Comparison of ENCODE assay signal across 18 cellular contexts in the genomic region with DNA sequence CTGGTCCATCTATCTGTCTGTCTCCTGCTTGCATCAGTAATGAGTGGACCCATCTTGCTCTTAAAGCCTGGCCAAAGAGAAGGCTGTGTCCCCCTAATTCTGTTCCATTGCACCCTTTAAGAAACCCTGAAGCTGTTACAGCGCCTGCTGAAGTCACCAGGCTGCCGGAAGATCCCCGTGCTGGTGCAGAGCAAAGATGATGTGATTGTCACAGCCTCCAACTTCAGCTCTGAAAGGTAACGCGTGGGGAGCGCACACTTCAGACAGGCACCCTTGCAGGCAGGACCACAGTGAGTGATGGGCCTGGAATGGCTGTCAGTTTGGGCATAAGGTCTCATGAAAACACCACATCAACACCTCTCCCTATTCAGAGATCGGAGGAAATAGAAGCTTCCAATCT. TPM values are rescaled to one million over a fixed set of nuclear protein-coding genes. Genes with fewer than 3 reads are reported as not detected.
DNase-seq lines count a peak whose midpoint lies in the region; ATAC-seq and TF ChIP-seq lines count a peak whose summit lies in the region.
"Had no signal": no experiment of that assay in that cellular context is flagged by ENCODE, and none has a peak within 500 bp of the region (broad histone marks: within the 10 kb centered on the region; RNA-seq: fewer than 3 reads in every experiment).

No MANE protein-coding gene starts in this region.

- H3K9me3 ChIP-seq in hepatocyte (ENCODE audit: low read depth), result no peaks in the 10 kb centered on the region
- H3K9me3 ChIP-seq: BLaER1 treated with 17β-estradiol and CSF1 and Interleukin-3, amounts not matched to agents 10 nM and 100 nM; HAP-1; SJCRH30 had no signal

- H3K27me3 Mint-ChIP-seq in activated CD4-positive, alpha-beta T cell treated with anti-CD3 and anti-CD28 coated beads, Interleukin-2, amount 10 ng/mL, durations not matched to agents 24 days and 14 days, result no peaks in the 10 kb centered on the region
- no peaks in the 10 kb centered on the region for H3K27me3 Mint-ChIP-seq in IgD-negative memory B cell

- no peaks in the 10 kb centered on the region for H3K4me1 ChIP-seq in hepatocyte (ENCODE audit: insufficient read depth)
- H3K4me1 ChIP-seq: HAP-1, SJCRH30 had no signal

- DNase-seq in activated CD4-positive, alpha-beta T cell treated with anti-CD3 and anti-CD28 coated beads, Interleukin-2, amount 10 ng/mL, durations not matched to agents 24 days and 14 days, result no peak
- no peak for DNase-seq in activated CD4-positive, alpha-beta T cell treated with anti-CD3 and anti-CD28 coated beads, Interleukin-2, amount 50 U/mL, for 48 hours
- peak in 22 of 42 donors; percentile 47 to 80 (median 61) for DNase-seq in head of caudate nucleus
- no peak for DNase-seq in stimulated activated effector memory CD8-positive, alpha-beta T cell treated with anti-CD3 and anti-CD28 coated beads, Interleukin-12 subunit alpha, Interleukin-12 subunit beta, amount 100 ng/mL, for 72 hours (ENCODE audit: low spot score in 2 of 2)
- no peak for DNase-seq in OCI-M2 (lab: John Stamatoyannopoulos, UW; ENCODE audit: unreplicated experiment)
- no peak for DNase-seq in hepatocyte (ENCODE audit: low spot score)
- DNase-seq: 8988T; CD8-positive, alpha-beta T cell; NCI-H226; NCI-H510A treated with DMSO at 0.1 percent for 48 hours; NCI-H774; NK-92 treated with Interleukin-12 subunit alpha and Interleukin-12 subunit beta, amount 100 ng/mL, for 24 hours had no signal

- no peaks in the 10 kb centered on the region for H3K9me3 Mint-ChIP-seq in activated CD4-positive, alpha-beta T cell treated with anti-CD3 and anti-CD28 coated beads, Interleukin-2, amount 10 ng/mL, durations not matched to agents 24 days and 14 days
- no peaks in the 10 kb centered on the region for H3K9me3 Mint-ChIP-seq in IgD-negative memory B cell
- no peaks in the 10 kb centered on the region for H3K9me3 Mint-ChIP-seq in stimulated activated effector memory CD8-positive, alpha-beta T cell treated with anti-CD3 and anti-CD28 coated beads, Interleukin-12 subunit alpha, Interleukin-12 subunit beta, amount 100 ng/mL, for 72 hours
- H3K9me3 Mint-ChIP-seq: CD8-positive, alpha-beta T cell; GM23338 had no signal

- H3K36me3 Mint-ChIP-seq in activated CD4-positive, alpha-beta T cell treated with anti-CD3 and anti-CD28 coated beads, Interleukin-2, amount 10 ng/mL, durations not matched to agents 24 days and 14 days (ENCODE audit: low read depth), result peaks cover 69% of the 10 kb centered on the region
- peaks cover 3% of the 10 kb centered on the region for H3K36me3 Mint-ChIP-seq in IgD-negative memory B cell
- peaks cover 100% of the 10 kb centered on the region for H3K36me3 Mint-ChIP-seq in stimulated activated effector memory CD8-positive, alpha-beta T cell treated with anti-CD3 and anti-CD28 coated beads, Interleukin-12 subunit alpha, Interleukin-12 subunit beta, amount 100 ng/mL, for 72 hours

- intact Hi-C loops in activated CD4-positive, alpha-beta T cell treated with anti-CD3 and anti-CD28 coated beads, Interleukin-2, amount 10 ng/mL, durations not matched to agents 24 days and 14 days (cut with micrococcal nuclease), result no loop called here
- intact Hi-C loops in head of caudate nucleus (cut with DNase I), result no loop called here

- H3K27me3 ChIP-seq in hepatocyte, result no peaks in the 10 kb centered on the region
- H3K27me3 ChIP-seq: BLaER1 treated with 17β-estradiol and CSF1 and Interleukin-3, amounts not matched to agents 10 nM and 100 nM; SJCRH30 had no signal

- H3K9me2 ChIP-seq in hepatocyte (replicated peaks; ENCODE audit: insufficient read depth), result no peaks in the 10 kb centered on the region

- H3K4me1 Mint-ChIP-seq in activated CD4-positive, alpha-beta T cell treated with anti-CD3 and anti-CD28 coated beads, Interleukin-2, amount 10 ng/mL, durations not matched to agents 24 days and 14 days, result peaks cover 4% of the 10 kb centered on the region
- peaks cover 0 to 6% (median 2%) of the 10 kb centered on the region in 3 donors for H3K4me1 Mint-ChIP-seq in IgD-negative memory B cell
- peaks cover 25% of the 10 kb centered on the region for H3K4me1 Mint-ChIP-seq in stimulated activated effector memory CD8-positive, alpha-beta T cell treated with anti-CD3 and anti-CD28 coated beads, Interleukin-12 subunit alpha, Interleukin-12 subunit beta, amount 100 ng/mL, for 72 hours
- H3K4me1 Mint-ChIP-seq: GM23338 had no signal

- H3K79me2 ChIP-seq in hepatocyte, result peaks cover 13% of the 10 kb centered on the region

- no peak overlapping the region for H3K4me2 ChIP-seq in hepatocyte
- H3K4me2 ChIP-seq: BLaER1 treated with 17β-estradiol and CSF1 and Interleukin-3, amounts not matched to agents 10 nM and 100 nM; GM23338 had no signal

- no peak overlapping the region for H2AFZ ChIP-seq in hepatocyte
- H2AFZ ChIP-seq: GM23338 had no signal

- no peak for ATAC-seq in stimulated activated effector memory CD8-positive, alpha-beta T cell treated with anti-CD3 and anti-CD28 coated beads, Interleukin-12 subunit alpha, Interleukin-12 subunit beta, amount 100 ng/mL, for 72 hours
- ATAC-seq in HG03095 (IDR thresholded peaks at IDR 0.05; ENCODE audit: unreplicated experiment), result no peak

- over 99% methylated on average over 7 of the region's 7 CpGs for WGBS in hepatocyte (ENCODE audit: low lambda C conversion rate, missing lambda C conversion rate)

- peak overlapping the region; percentile 34 for H3K27ac Mint-ChIP-seq in activated CD4-positive, alpha-beta T cell treated with anti-CD3 and anti-CD28 coated beads, Interleukin-2, amount 10 ng/mL, durations not matched to agents 24 days and 14 days
- peak overlapping the region in 2 of 3 donors; percentile 19 to 80 for H3K27ac Mint-ChIP-seq in IgD-negative memory B cell
- H3K27ac Mint-ChIP-seq in stimulated activated effector memory CD8-positive, alpha-beta T cell treated with anti-CD3 and anti-CD28 coated beads, Interleukin-12 subunit alpha, Interleukin-12 subunit beta, amount 100 ng/mL, for 72 hours, result peak overlapping the region; percentile 45
- H3K27ac Mint-ChIP-seq: CD8-positive, alpha-beta T cell; GM23338 had no signal

- no peak overlapping the region for H3K27ac ChIP-seq in hepatocyte
- H3K27ac ChIP-seq: BLaER1 treated with 17β-estradiol and CSF1 and Interleukin-3, amounts not matched to agents 10 nM and 100 nM; SJCRH30 had no signal

- H3K4me3 Mint-ChIP-seq in activated CD4-positive, alpha-beta T cell treated with anti-CD3 and anti-CD28 coated beads, Interleukin-2, amount 10 ng/mL, durations not matched to agents 24 days and 14 days, result no peak overlapping the region
- H3K4me3 Mint-ChIP-seq in IgD-negative memory B cell, result no peak overlapping the region
- no peak overlapping the region for H3K4me3 Mint-ChIP-seq in stimulated activated effector memory CD8-positive, alpha-beta T cell treated with anti-CD3 and anti-CD28 coated beads, Interleukin-12 subunit alpha, Interleukin-12 subunit beta, amount 100 ng/mL, for 72 hours
- H3K4me3 Mint-ChIP-seq: CD8-positive, alpha-beta T cell; GM23338 had no signal

- no peaks in the 10 kb centered on the region for H3K36me3 ChIP-seq in hepatocyte (replicated peaks; ENCODE audit: insufficient read depth, low read depth)

- TF ChIP-seq CTCF in hepatocyte (IDR thresholded peaks at IDR 0.05; ENCODE audit: poor library complexity), result no peak

- peaks cover 5% of the 10 kb centered on the region for H4K20me1 ChIP-seq in hepatocyte (ENCODE audit: insufficient read depth, poor library complexity, severe bottlenecking)

- no peak overlapping the region for H3K4me3 ChIP-seq in hepatocyte
- H3K4me3 ChIP-seq: BLaER1 treated with 17β-estradiol and CSF1 and Interleukin-3, amounts not matched to agents 10 nM and 100 nM; GM23338; HAP-1; SJCRH30 had no signal

RNA-seq across cellular contexts. Expression of a gene that starts 18.4 kb away (rescaled TPM):
- total RNA-seq in activated CD4-positive, alpha-beta T cell treated with anti-CD3 and anti-CD28 coated beads, Interleukin-2, amount 10 ng/mL, durations not matched to agents 24 days and 14 days, result 102 and 103 TPM in 2 replicates
- 46.7 TPM for polyA plus RNA-seq in IgD-negative memory B cell
- 26.0 and 36.8 TPM in 2 replicates for total RNA-seq in hepatocyte
- polyA plus RNA-seq in hepatocyte, result 28.6 and 30.8 TPM in 2 replicates

RNA-seq across cellular contexts. Expression of a gene that starts 23.4 kb away (rescaled TPM):
- total RNA-seq in activated CD4-positive, alpha-beta T cell treated with anti-CD3 and anti-CD28 coated beads, Interleukin-2, amount 10 ng/mL, durations not matched to agents 24 days and 14 days, result 90.4 and 93.8 TPM in 2 replicates
- polyA plus RNA-seq in IgD-negative memory B cell (5.4 TPM), hepatocyte (15.8 and 18.6 TPM in 2 replicates)
- 76.0 and 104 TPM in 2 replicates for total RNA-seq in hepatocyte

RNA-seq across cellular contexts. Expression of a gene that starts 31.6 kb away (rescaled TPM):
- 124 and 128 TPM in 2 replicates for total RNA-seq in activated CD4-positive, alpha-beta T cell treated with anti-CD3 and anti-CD28 coated beads, Interleukin-2, amount 10 ng/mL, durations not matched to agents 24 days and 14 days
- 206 TPM for polyA plus RNA-seq in IgD-negative memory B cell
- total RNA-seq in hepatocyte, result 52.4 and 56.1 TPM in 2 replicates
- polyA plus RNA-seq in hepatocyte, result 55.9 and 70.8 TPM in 2 replicates

RNA-seq across cellular contexts. Expression of a gene that starts 42.4 kb away (rescaled TPM):
- 169 and 172 TPM in 2 replicates for total RNA-seq in activated CD4-positive, alpha-beta T cell treated with anti-CD3 and anti-CD28 coated beads, Interleukin-2, amount 10 ng/mL, durations not matched to agents 24 days and 14 days
- polyA plus RNA-seq in IgD-negative memory B cell (67.0 TPM), hepatocyte (70.6 and 80.3 TPM in 2 replicates)
- 57.7 and 76.3 TPM in 2 replicates for total RNA-seq in hepatocyte

Comparison
In these comparisons a context has a peak if more than half of its experiments do, and no peak if none do; other contexts are left out.
1. DNase-seq: peak in head of caudate nucleus (22 of 42); none in activated CD4-positive, alpha-beta T cell treated with anti-CD3 and anti-CD28 coated beads, Interleukin-2, amount 10 ng/mL, durations not matched to agents 24 days and 14 days (single experiment), activated CD4-positive, alpha-beta T cell treated with anti-CD3 and anti-CD28 coated beads, Interleukin-2, amount 50 U/mL, for 48 hours (0 of 2), stimulated activated effector memory CD8-positive, alpha-beta T cell treated with anti-CD3 and anti-CD28 coated beads, Interleukin-12 subunit alpha, Interleukin-12 subunit beta, amount 100 ng/mL, for 72 hours (0 of 2), OCI-M2 (single experiment) and hepatocyte (single experiment).
2. Peak in every context shown above with its lines, with median percentiles within 50 percentile points of each other: H3K27ac Mint-ChIP-seq.